26 cellular contexts compared by ENCODE assay signal in genomic region chr5:145236127-145236526, GRCh38.
"Had no signal": no experiment of that assay in that cellular context is flagged by ENCODE, and none has a peak within 500 bp of the region (broad histone marks: within the 10 kb centered on the region; RNA-seq: fewer than 3 reads in every experiment).

No MANE protein-coding gene starts in this region.

- H3K4me3 ChIP-seq: body of pancreas, cardiac muscle cell, heart left ventricle, lower lobe of right lung, ovary, prostate gland, spleen, upper lobe of left lung had no signal

- H3K4me1 ChIP-seq: heart left ventricle, lower lobe of right lung, prostate gland, spleen, upper lobe of left lung had no signal

- H3K27ac ChIP-seq: body of pancreas, cardiac muscle cell, heart left ventricle, lower lobe of right lung, neutrophil, ovary, prostate gland, spleen, upper lobe of left lung had no signal

- H3K9me3 ChIP-seq: body of pancreas, heart left ventricle, lower lobe of right lung, neutrophil, ovary, prostate gland, spleen, upper lobe of left lung had no signal

- H3K9me3 Mint-ChIP-seq: activated naive CD4-positive, alpha-beta T cell treated with anti-CD3 and anti-CD28 coated beads for 36 hours; activated T-cell treated with anti-CD3 and anti-CD28 coated beads, Interleukin-2, amount 50 U/mL, for 72 hours; mesothelial cell of epicardium; nephron; T-helper 1 cell treated with Interleukin-12 subunit alpha and Interleukin-12 subunit beta and Interleukin-4 antibody, amounts not matched to agents 30 μg/mL and 1 μg/mL, for 36 hours had no signal

- ATAC-seq: activated T-cell treated with anti-CD3 and anti-CD28 coated beads, Interleukin-2, amount 50 U/mL, for 72 hours; body of pancreas; esophagus mucosa; heart left ventricle; left lobe of liver; lower lobe of right lung had no signal

- H3K36me3 Mint-ChIP-seq: mesothelial cell of epicardium had no signal

- H3K27ac Mint-ChIP-seq: activated naive CD4-positive, alpha-beta T cell treated with anti-CD3 and anti-CD28 coated beads for 36 hours; activated T-cell treated with anti-CD3 and anti-CD28 coated beads, Interleukin-2, amount 50 U/mL, for 72 hours; mesothelial cell of epicardium; nephron; T-helper 1 cell treated with Interleukin-12 subunit alpha and Interleukin-12 subunit beta and Interleukin-4 antibody, amounts not matched to agents 30 μg/mL and 1 μg/mL, for 36 hours had no signal

- DNase-seq: activated CD4-positive, alpha-beta T cell treated with anti-CD3 and anti-CD28 coated beads for 4 hours; activated CD4-positive, alpha-beta T cell treated with anti-CD3 and anti-CD28 coated beads, Interleukin-2, amount 50 U/mL, for 48 hours; activated CD4-positive, CD25-positive, alpha-beta regulatory T cell; activated effector memory CD4-positive, alpha-beta T cell treated with Interleukin-2 at 50 U/mL for 16 hours; activated naive CD4-positive, alpha-beta T cell treated with anti-CD3 and anti-CD28 coated beads for 36 hours; activated T-cell treated with anti-CD3 and anti-CD28 coated beads, Interleukin-2, amount 50 U/mL, for 72 hours; anterior cingulate cortex; body of pancreas; dermis blood vessel endothelial cell; effector memory CD4-positive, alpha-beta T cell; heart left ventricle; lower lobe of right lung; ovary; spleen; stimulated activated CD4-positive, alpha-beta T cell treated with anti-CD3 and anti-CD28 coated beads, Interleukin-4, amount 100 ng/mL, for 24 hours; stimulated activated naive CD4-positive, alpha-beta T cell treated with Interleukin-2 at 50 U/mL for 16 hours; T1000; upper lobe of left lung had no signal

- H3K4me1 Mint-ChIP-seq: nephron had no signal

- H3K4me3 Mint-ChIP-seq: activated naive CD4-positive, alpha-beta T cell treated with anti-CD3 and anti-CD28 coated beads for 36 hours; activated T-cell treated with anti-CD3 and anti-CD28 coated beads, Interleukin-2, amount 50 U/mL, for 72 hours; mesothelial cell of epicardium; nephron; T-helper 1 cell treated with Interleukin-12 subunit alpha and Interleukin-12 subunit beta and Interleukin-4 antibody, amounts not matched to agents 30 μg/mL and 1 μg/mL, for 36 hours had no signal

- H3K36me3 ChIP-seq: cardiac muscle cell, heart left ventricle, lower lobe of right lung, neutrophil, ovary, prostate gland, spleen, upper lobe of left lung had no signal

- H3K27me3 ChIP-seq: body of pancreas, cardiac muscle cell, heart left ventricle, neutrophil, ovary, spleen, upper lobe of left lung had no signal
